12 cellular contexts compared by ENCODE assay signal in the genomic region with DNA sequence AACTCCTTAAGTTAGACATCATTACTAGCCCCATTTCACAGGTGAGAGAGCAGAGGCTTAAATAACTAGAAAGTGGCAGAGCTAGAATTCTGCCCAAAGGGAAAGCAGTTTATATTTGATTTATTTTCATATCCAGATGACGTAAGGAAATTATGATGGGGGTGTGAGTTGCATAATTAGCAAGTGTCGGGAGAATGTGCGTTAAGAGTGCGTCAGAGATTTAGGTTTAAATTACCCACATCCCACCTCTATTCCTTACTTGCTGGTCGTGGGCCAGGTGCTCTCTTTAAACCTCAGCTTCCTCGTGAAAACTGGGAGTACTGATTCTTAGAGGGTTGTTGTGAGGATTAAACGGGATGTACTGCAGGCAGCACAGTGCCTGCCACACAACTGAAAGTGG. TPM values are rescaled to one million over a fixed set of nuclear protein-coding genes. Genes with fewer than 3 reads are reported as not detected.
DNase-seq lines count a peak whose midpoint lies in the region; ATAC-seq and TF ChIP-seq lines count a peak whose summit lies in the region.
"Had no signal": no experiment of that assay in that cellular context is flagged by ENCODE, and none has a peak within 500 bp of the region (broad histone marks: within the 10 kb centered on the region; RNA-seq: fewer than 3 reads in every experiment).

No MANE protein-coding gene starts in this region.

- H3K36me3 Mint-ChIP-seq in endothelial cell (ENCODE audit: low read depth, unreplicated experiment) (peaks cover 28% of the 10 kb centered on the region), neural progenitor cell (peaks cover 17% of the 10 kb centered on the region)

- peak overlapping the region; percentile 91 for H3K27ac Mint-ChIP-seq in endothelial cell (ENCODE audit: unreplicated experiment)
- H3K27ac Mint-ChIP-seq in neural progenitor cell, result no peak overlapping the region

- no peak for ATAC-seq in Right ventricle myocardium inferior
- ATAC-seq in HG03571 (IDR thresholded peaks at IDR 0.05; ENCODE audit: unreplicated experiment), result no peak

- H3K4me1 ChIP-seq in right atrium auricular region, result peaks cover 0 to 83% of the 10 kb centered on the region in 2 donors
- H3K4me1 ChIP-seq in neural progenitor cell, result peaks cover 23% of the 10 kb centered on the region
- H3K4me1 ChIP-seq in HAP-1, result peaks cover 11% of the 10 kb centered on the region

- H3K27me3 Mint-ChIP-seq in endothelial cell (ENCODE audit: unreplicated experiment), result peaks cover 4% of the 10 kb centered on the region
- H3K27me3 Mint-ChIP-seq in neural progenitor cell (ENCODE audit: insufficient read depth, low read depth), result peaks cover 3% of the 10 kb centered on the region

- H3F3A ChIP-seq in neural progenitor cell (ENCODE audit: low read depth), result peaks cover 15% of the 10 kb centered on the region

- no peak overlapping the region for H2AFZ ChIP-seq in neural progenitor cell (replicated peaks)

- intact Hi-C loops in Right ventricle myocardium inferior (cut with DNase I), result loop anchor here (2.0 to 5.0 kb wide), 6 partner anchors 32 to 526 kb away; partner anchors contain the start of genes FSTL1, GTF2E1, LRRC58 and RABL3

- no peaks in the 10 kb centered on the region for H3K9me3 ChIP-seq in right atrium auricular region
- no peaks in the 10 kb centered on the region for H3K9me3 ChIP-seq in neural progenitor cell (ENCODE audit: low read depth)
- no peaks in the 10 kb centered on the region for H3K9me3 ChIP-seq in HAP-1
- H3K9me3 ChIP-seq: pancreas had no signal

- H3K4me3 Mint-ChIP-seq in endothelial cell (ENCODE audit: unreplicated experiment) (peak overlapping the region; percentile 40), neural progenitor cell (no peak overlapping the region)

- no peak overlapping the region for H3K9ac ChIP-seq in neural progenitor cell

- H3K4me3 ChIP-seq in right atrium auricular region (no peak overlapping the region), neural progenitor cell (no peak overlapping the region), HAP-1 (no peak overlapping the region)

- H3K79me2 ChIP-seq in neural progenitor cell (ENCODE audit: low read depth), result peaks cover 12% of the 10 kb centered on the region

- H3K4me1 Mint-ChIP-seq in endothelial cell (ENCODE audit: unreplicated experiment), result peaks cover 61% of the 10 kb centered on the region
- peaks cover 54% of the 10 kb centered on the region for H3K4me1 Mint-ChIP-seq in neural progenitor cell

- DNase-seq in right atrium auricular region (ENCODE audit: low spot score) (no peak), Right ventricle myocardium inferior (ENCODE audit: missing footprints) (no peak), endothelial cell (ENCODE audit: low spot score) (no peak), neural progenitor cell (ENCODE audit: low spot score) (no peak), mucosa of gallbladder (ENCODE audit: low spot score) (no peak), HAP-1 (ENCODE audit: low spot score in 2 of 2) (no peak)
- DNase-seq in stimulated activated naive CD4-positive, alpha-beta T cell treated with Interleukin-2 at 50 U/mL for 16 hours (lab: John Stamatoyannopoulos, UW), result no peak
- DNase-seq: activated T-cell treated with anti-CD3 and anti-CD28 coated beads for 4 hours, aorta, kidney had no signal

- TF ChIP-seq CTCF in right atrium auricular region (IDR thresholded peaks at IDR 0.05) (no peak), endothelial cell (IDR thresholded peaks at IDR 0.05; ENCODE audit: unreplicated experiment) (no peak), neural progenitor cell (IDR thresholded peaks at IDR 0.05) (no peak)

- H3K9me3 Mint-ChIP-seq in endothelial cell (ENCODE audit: unreplicated experiment) (no peaks in the 10 kb centered on the region), neural progenitor cell (no peaks in the 10 kb centered on the region)

- H4K20me1 ChIP-seq in neural progenitor cell (ENCODE audit: low read depth), result no peaks in the 10 kb centered on the region

- H3K27ac ChIP-seq in right atrium auricular region, result peak overlapping the region; percentile 84 to 94
- no peak overlapping the region for H3K27ac ChIP-seq in neural progenitor cell

- in situ Hi-C loops in HAP-1 (cut with MboI; ENCODE audit: low sequenced_read_pairs), result loop anchor here (25.0 kb wide), 1 partner anchor 531 kb away; no protein-coding TSS in a partner anchor

- H3K27me3 ChIP-seq in right atrium auricular region (no peaks in the 10 kb centered on the region), neural progenitor cell (no peaks in the 10 kb centered on the region), HAP-1 (ENCODE audit: low read depth) (no peaks in the 10 kb centered on the region)
- H3K27me3 ChIP-seq: pancreas had no signal

- peak overlapping the region; percentile 48 for H3K4me2 ChIP-seq in neural progenitor cell

- H3K36me3 ChIP-seq in right atrium auricular region (peaks cover 20% of the 10 kb centered on the region), neural progenitor cell (no peaks in the 10 kb centered on the region), HAP-1 (replicated peaks) (no peaks in the 10 kb centered on the region)
- H3K36me3 ChIP-seq: pancreas had no signal

RNA-seq across cellular contexts. Expression of gene FSTL1, which starts 32.3 kb away (rescaled TPM):
- total RNA-seq in right atrium auricular region (100 to 1,000 TPM; 327 to 380 TPM), Right ventricle myocardium inferior (217 TPM), endothelial cell (ENCODE audit: unreplicated experiment) (1,211 TPM), neural progenitor cell (ENCODE audit: low replicate concordance) (280 and 327 TPM in 2 replicates), mucosa of gallbladder (294 TPM)
